ENCODE assay signal across 16 cellular contexts in the genomic region with DNA sequence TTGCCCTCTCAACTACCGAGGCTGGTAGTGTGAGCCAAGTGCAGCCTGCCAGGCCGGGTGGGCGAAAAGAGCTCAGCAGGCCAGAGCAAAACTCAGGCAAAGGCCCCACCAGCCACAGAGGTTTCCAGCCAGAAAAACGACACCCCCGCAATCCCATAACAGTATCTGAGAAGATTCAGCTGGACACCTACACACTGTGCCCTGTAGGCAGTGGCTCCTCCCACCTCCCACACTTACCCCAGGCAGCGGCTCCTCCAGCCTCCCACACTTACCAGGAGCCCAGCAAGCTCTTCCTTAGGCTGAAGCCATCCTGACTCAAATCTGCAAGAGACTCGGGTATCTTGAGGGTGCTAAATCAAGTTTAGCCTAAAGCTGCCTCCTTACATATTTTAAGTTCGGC. TPM values are rescaled to one million over a fixed set of nuclear protein-coding genes. Genes with fewer than 3 reads are reported as not detected.
DNase-seq lines count a peak whose midpoint lies in the region; ATAC-seq and TF ChIP-seq lines count a peak whose summit lies in the region.
"Had no signal": no experiment of that assay in that cellular context is flagged by ENCODE, and none has a peak within 500 bp of the region (broad histone marks: within the 10 kb centered on the region; RNA-seq: fewer than 3 reads in every experiment).

No MANE protein-coding gene starts in this region.

- CTCF ChIA-PET in activated naive CD4-positive, alpha-beta T cell treated with anti-CD3 and anti-CD28 coated beads, Interleukin-2, amount 10 ng/mL, durations not matched to agents 7 days and 5 days (lab: Charles Lee), result no interaction called here

- peaks cover 5% of the 10 kb centered on the region for H3K27me3 ChIP-seq in upper lobe of right lung
- H3K27me3 ChIP-seq: MG63 had no signal

- no peak overlapping the region for H3K4me3 Mint-ChIP-seq in activated T-helper 2 cell treated with anti-CD3 and anti-CD28 coated beads, Interferon-gamma antibody, Interleukin-2, Interleukin-4, amounts not matched to agents 10 μg/mL and 5 μg/mL and 100 μg/mL, durations not matched to agents 14 hours and 24 hours and 36 hours (ENCODE audit: low read depth)
- no peak overlapping the region for H3K4me3 Mint-ChIP-seq in mesothelial cell of epicardium
- H3K4me3 Mint-ChIP-seq in activated naive CD4-positive, alpha-beta T cell treated with anti-CD3 and anti-CD28 coated beads, Interleukin-2, amount 10 ng/mL, durations not matched to agents 7 days and 5 days, result no peak overlapping the region
- H3K4me3 Mint-ChIP-seq: CD8-positive, alpha-beta memory T cell had no signal

- H3K36me3 Mint-ChIP-seq in activated T-helper 2 cell treated with anti-CD3 and anti-CD28 coated beads, Interferon-gamma antibody, Interleukin-2, Interleukin-4, amounts not matched to agents 10 μg/mL and 5 μg/mL and 100 μg/mL, durations not matched to agents 14 hours and 24 hours and 36 hours (ENCODE audit: low read depth), result no peaks in the 10 kb centered on the region
- H3K36me3 Mint-ChIP-seq in mesothelial cell of epicardium, result no peaks in the 10 kb centered on the region
- H3K36me3 Mint-ChIP-seq in activated naive CD4-positive, alpha-beta T cell treated with anti-CD3 and anti-CD28 coated beads, Interleukin-2, amount 10 ng/mL, durations not matched to agents 7 days and 5 days, result no peaks in the 10 kb centered on the region
- H3K36me3 Mint-ChIP-seq: CD8-positive, alpha-beta memory T cell had no signal

- H3K4me1 ChIP-seq in upper lobe of right lung, result peaks cover 6% of the 10 kb centered on the region

- H3K27me3 Mint-ChIP-seq in activated T-helper 2 cell treated with anti-CD3 and anti-CD28 coated beads, Interferon-gamma antibody, Interleukin-2, Interleukin-4, amounts not matched to agents 10 μg/mL and 5 μg/mL and 100 μg/mL, durations not matched to agents 14 hours and 24 hours and 36 hours (ENCODE audit: low read depth), result peaks cover 18% of the 10 kb centered on the region
- H3K27me3 Mint-ChIP-seq in mesothelial cell of epicardium (ENCODE audit: low read depth), result no peaks in the 10 kb centered on the region
- H3K27me3 Mint-ChIP-seq in activated naive CD4-positive, alpha-beta T cell treated with anti-CD3 and anti-CD28 coated beads, Interleukin-2, amount 10 ng/mL, durations not matched to agents 7 days and 5 days, result peaks cover 26% of the 10 kb centered on the region

- H3K4me1 Mint-ChIP-seq in activated T-helper 2 cell treated with anti-CD3 and anti-CD28 coated beads, Interferon-gamma antibody, Interleukin-2, Interleukin-4, amounts not matched to agents 10 μg/mL and 5 μg/mL and 100 μg/mL, durations not matched to agents 14 hours and 24 hours and 36 hours (ENCODE audit: low read depth), result peaks cover 6% of the 10 kb centered on the region
- H3K4me1 Mint-ChIP-seq in mesothelial cell of epicardium, result peaks cover 15% of the 10 kb centered on the region
- no peaks in the 10 kb centered on the region for H3K4me1 Mint-ChIP-seq in activated naive CD4-positive, alpha-beta T cell treated with anti-CD3 and anti-CD28 coated beads, Interleukin-2, amount 10 ng/mL, durations not matched to agents 7 days and 5 days
- H3K4me1 Mint-ChIP-seq: CD8-positive, alpha-beta memory T cell had no signal

- H3K9me3 Mint-ChIP-seq in activated T-helper 2 cell treated with anti-CD3 and anti-CD28 coated beads, Interferon-gamma antibody, Interleukin-2, Interleukin-4, amounts not matched to agents 10 μg/mL and 5 μg/mL and 100 μg/mL, durations not matched to agents 14 hours and 24 hours and 36 hours, result no peaks in the 10 kb centered on the region
- H3K9me3 Mint-ChIP-seq in mesothelial cell of epicardium, result no peaks in the 10 kb centered on the region
- H3K9me3 Mint-ChIP-seq in activated naive CD4-positive, alpha-beta T cell treated with anti-CD3 and anti-CD28 coated beads, Interleukin-2, amount 10 ng/mL, durations not matched to agents 7 days and 5 days, result no peaks in the 10 kb centered on the region
- H3K9me3 Mint-ChIP-seq: CD8-positive, alpha-beta memory T cell had no signal

- peak; percentile 16 for ATAC-seq in upper lobe of right lung

- DNase-seq in M059J (ENCODE audit: low read depth) (peak; percentile 17), mesothelial cell of epicardium (ENCODE audit: low spot score in 2 of 2, unreplicated experiment in 2 of 2) (no peak), upper lobe of right lung (no peak), posterior cingulate gyrus (no peak)
- no peak for DNase-seq in activated T-helper 2 cell treated with anti-CD3 and anti-CD28 coated beads, Interferon-gamma antibody, Interleukin-2, Interleukin-4, amounts not matched to agents 10 μg/mL and 5 μg/mL and 100 μg/mL, durations not matched to agents 14 hours and 24 hours and 36 hours (ENCODE audit: low spot score)
- DNase-seq in activated naive CD4-positive, alpha-beta T cell treated with anti-CD3 and anti-CD28 coated beads, Interleukin-2, amount 10 ng/mL, durations not matched to agents 7 days and 5 days, result no peak
- no peak for DNase-seq in activated T-cell treated with anti-CD3 and anti-CD28 coated beads, Interleukin-2, amount 50 U/mL, for 48 hours
- DNase-seq: CD8-positive, alpha-beta memory T cell; GF-D8; KG1; MG63; NCI-H1105; NCI-H187 treated with DMSO at 0.1 percent for 48 hours; NCI-H446; NCI-H774 had no signal

- H3K27ac Mint-ChIP-seq in activated T-helper 2 cell treated with anti-CD3 and anti-CD28 coated beads, Interferon-gamma antibody, Interleukin-2, Interleukin-4, amounts not matched to agents 10 μg/mL and 5 μg/mL and 100 μg/mL, durations not matched to agents 14 hours and 24 hours and 36 hours, result peak overlapping the region; percentile 4
- H3K27ac Mint-ChIP-seq in mesothelial cell of epicardium, result peak overlapping the region; percentile 34
- H3K27ac Mint-ChIP-seq in activated naive CD4-positive, alpha-beta T cell treated with anti-CD3 and anti-CD28 coated beads, Interleukin-2, amount 10 ng/mL, durations not matched to agents 7 days and 5 days, result no peak overlapping the region

- no peak overlapping the region for H3K4me3 ChIP-seq in upper lobe of right lung
- H3K4me3 ChIP-seq: MG63 had no signal

- no peaks in the 10 kb centered on the region for H3K36me3 ChIP-seq in upper lobe of right lung
- H3K36me3 ChIP-seq: MG63 had no signal

- TF ChIP-seq CTCF in mesothelial cell of epicardium (IDR thresholded peaks at IDR 0.05; ENCODE audit: unreplicated experiment) (no peak), upper lobe of right lung (IDR thresholded peaks at IDR 0.05) (no peak)

- intact Hi-C loops in activated T-helper 2 cell treated with anti-CD3 and anti-CD28 coated beads, Interferon-gamma antibody, Interleukin-2, Interleukin-4, amounts not matched to agents 10 μg/mL and 5 μg/mL and 100 μg/mL, durations not matched to agents 14 hours and 24 hours and 36 hours (cut with micrococcal nuclease), result no loop called here
- intact Hi-C loops in upper lobe of right lung (cut with DNase I) (no loop called here), posterior cingulate gyrus (cut with DNase I) (no loop called here)

- H3K9me3 ChIP-seq in upper lobe of right lung, result no peaks in the 10 kb centered on the region
- H3K9me3 ChIP-seq: MG63 had no signal

- no peak overlapping the region for H3K27ac ChIP-seq in upper lobe of right lung
- H3K27ac ChIP-seq: HL-60 had no signal

RNA-seq across cellular contexts. Expression of a gene that starts 15.6 kb away (rescaled TPM):
- 15.3 and 29.9 TPM in 2 replicates for total RNA-seq in M059J (2014; rRNA removed; shearing (Covaris generic))
- total RNA-seq in activated T-helper 2 cell treated with anti-CD3 and anti-CD28 coated beads, Interferon-gamma antibody, Interleukin-2, Interleukin-4, amounts not matched to agents 10 μg/mL and 5 μg/mL and 100 μg/mL, durations not matched to agents 14 hours and 24 hours and 36 hours, result 24.1 and 26.3 TPM in 2 replicates
- 35.9 to 37.1 TPM (median 36.4 TPM) in 3 replicates for total RNA-seq in mesothelial cell of epicardium
- total RNA-seq in upper lobe of right lung, result 21.3 TPM
